ENCODE assay signal across 11 cellular contexts in genomic region chr7:130890176-130891020, GRCh38.
DNase-seq lines count a peak whose midpoint lies in the region; ATAC-seq and TF ChIP-seq lines count a peak whose summit lies in the region.
"Had no signal": no experiment of that assay in that cellular context is flagged by ENCODE, and none has a peak within 500 bp of the region (broad histone marks: within the 10 kb centered on the region; RNA-seq: fewer than 3 reads in every experiment).

No MANE protein-coding gene starts in this region.

- H3K9me3 ChIP-seq in gastroesophageal sphincter, result no peaks in the 10 kb centered on the region

- TF ChIP-seq POLR2A in GM19193 (IDR thresholded peaks at IDR 0.05; ENCODE audit: extremely low read depth, insufficient read depth, insufficient read length) (peak; percentile 34), gastroesophageal sphincter (IDR thresholded peaks at IDR 0.05) (no peak)

- peak; percentile 72 for ATAC-seq in gastroesophageal sphincter
- ATAC-seq in HG03025 (IDR thresholded peaks at IDR 0.05; ENCODE audit: low FRiP score, unreplicated experiment), result no peak
- ATAC-seq in GM21381 (IDR thresholded peaks at IDR 0.05; ENCODE audit: unreplicated experiment), result no peak
- no peak for ATAC-seq in HG03039 (IDR thresholded peaks at IDR 0.05; ENCODE audit: unreplicated experiment)

- peaks cover 13 to 93% (median 40%) of the 10 kb centered on the region in 3 donors for H3K4me1 ChIP-seq in gastroesophageal sphincter

- no peak for TF ChIP-seq CTCF in gastroesophageal sphincter (IDR thresholded peaks at IDR 0.05)

- H3K27ac ChIP-seq in gastroesophageal sphincter, result peak overlapping the region; percentile 85 to 99 (median 91)

- WGBS in gastroesophageal sphincter (ENCODE audit: low coverage in 1 of 2), 2 donors, result 75 to 80% methylated on average over 7 to 11 of the region's 11 CpGs

- DNase-seq in activated CD8-positive, alpha-beta memory T cell treated with anti-CD3 and anti-CD28 coated beads, Interleukin-2, amount 50 U/mL, for 48 hours, result peak; percentile 51
- DNase-seq in skeletal muscle cell (ENCODE audit: low read depth), result peak; percentile 90
- no peak for DNase-seq in kidney glomerular epithelial cell (lab: John Stamatoyannopoulos, UW)
- DNase-seq: DMS153, NCI-H1092, RPMI8226 had no signal

- no peak overlapping the region for H3K4me3 ChIP-seq in gastroesophageal sphincter
- H3K4me3 ChIP-seq in skeletal muscle cell (ENCODE audit: low read depth, low read length), result no peak overlapping the region

- H3K27me3 ChIP-seq in gastroesophageal sphincter, result no peaks in the 10 kb centered on the region

- peaks cover 0 to 38% of the 10 kb centered on the region in 2 donors for H3K36me3 ChIP-seq in gastroesophageal sphincter

- TF ChIP-seq EP300 in gastroesophageal sphincter (IDR thresholded peaks at IDR 0.05), result no peak
